1 cellular context compared by ENCODE assay signal in genomic region chr5:139588962-139589361, GRCh38.
TF ChIP-seq lines count a peak whose summit lies in the region.

No MANE protein-coding gene starts in this region.

TF ChIP-seq in IMR-90, 13 proteins besides CTCF, POLR2A, EP300 and RAD21:
- no peak for TF ChIP-seq RCOR1 (IDR thresholded peaks at IDR 0.05; ENCODE audit: insufficient replicate concordance, low read length)
- TF ChIP-seq, protein P1, sequence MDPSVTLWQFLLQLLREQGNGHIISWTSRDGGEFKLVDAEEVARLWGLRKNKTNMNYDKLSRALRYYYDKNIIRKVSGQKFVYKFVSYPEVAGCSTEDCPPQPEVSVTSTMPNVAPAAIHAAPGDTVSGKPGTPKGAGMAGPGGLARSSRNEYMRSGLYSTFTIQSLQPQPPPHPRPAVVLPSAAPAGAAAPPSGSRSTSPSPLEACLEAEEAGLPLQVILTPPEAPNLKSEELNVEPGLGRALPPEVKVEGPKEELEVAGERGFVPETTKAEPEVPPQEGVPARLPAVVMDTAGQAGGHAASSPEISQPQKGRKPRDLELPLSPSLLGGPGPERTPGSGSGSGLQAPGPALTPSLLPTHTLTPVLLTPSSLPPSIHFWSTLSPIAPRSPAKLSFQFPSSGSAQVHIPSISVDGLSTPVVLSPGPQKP (IDR thresholded peaks at IDR 0.05; ENCODE audit: borderline replicate concordance, low read depth, low read length) = no peak
- TF ChIP-seq NFE2L2 (IDR thresholded peaks at IDR 0.05; ENCODE audit: low read depth, low read length) = no peak
- TF ChIP-seq CHD1 (IDR thresholded peaks at IDR 0.05; ENCODE audit: low read depth, low read length) = no peak
- no peak for TF ChIP-seq MAFK (IDR thresholded peaks at IDR 0.05; ENCODE audit: low read depth, low read length)
- no peak for TF ChIP-seq MXI1 (IDR thresholded peaks at IDR 0.05; ENCODE audit: borderline replicate concordance, low read depth, low read length)
- TF ChIP-seq FOS (IDR thresholded peaks at IDR 0.05; ENCODE audit: low read depth, low read length) = no peak
- TF ChIP-seq USF2 (IDR thresholded peaks at IDR 0.05; ENCODE audit: low read depth, low read length) = no peak
- TF ChIP-seq CEBPB (IDR thresholded peaks at IDR 0.05; ENCODE audit: low read depth, low read length) = no peak
- no peak for TF ChIP-seq RFX5 (IDR thresholded peaks at IDR 0.05; ENCODE audit: low read depth, low read length)
- TF ChIP-seq BHLHE40 (IDR thresholded peaks at IDR 0.05; ENCODE audit: low read depth, low read length) = no peak
- TF ChIP-seq SMC3 (IDR thresholded peaks at IDR 0.05; ENCODE audit: low read depth, low read length) = no peak
- TF ChIP-seq MAZ (IDR thresholded peaks at IDR 0.05; ENCODE audit: borderline replicate concordance, low read depth, low read length) = no peak
